In the genomic region with DNA sequence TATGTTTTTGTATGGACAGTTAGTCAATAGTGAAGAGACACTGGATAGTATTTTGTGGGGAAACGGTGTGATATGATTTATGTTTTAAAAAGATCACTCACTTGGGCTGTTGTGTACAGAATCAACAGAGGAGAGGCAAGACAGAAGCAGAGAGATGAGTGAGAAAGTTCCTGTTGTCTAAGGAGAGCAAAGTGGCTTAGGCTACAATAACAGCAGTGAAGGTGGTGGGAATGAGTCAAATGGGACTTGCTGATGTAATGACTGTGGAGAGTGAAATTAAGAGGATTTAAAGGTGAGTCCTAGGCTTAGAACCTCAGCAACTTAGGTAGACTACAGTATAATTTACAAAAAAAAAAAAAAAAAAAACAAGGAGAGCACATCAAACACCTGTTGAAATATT, we compare ENCODE assay signal across 22 cellular contexts.
A peak's percentile ranks its signal among the peaks of the same experiment; 100 is the strongest.
DNase-seq lines count a peak whose midpoint lies in the region; ATAC-seq and TF ChIP-seq lines count a peak whose summit lies in the region.
"Had no signal": no experiment of that assay in that cellular context is flagged by ENCODE, and none has a peak within 500 bp of the region (broad histone marks: within the 10 kb centered on the region; RNA-seq: fewer than 3 reads in every experiment).

No MANE protein-coding gene starts in this region.

- H3K4me3 ChIP-seq in WERI-Rb-1 (ENCODE audit: low read depth, low read length) = no peak overlapping the region
- no peak overlapping the region for H3K4me3 ChIP-seq in CD8-positive, alpha-beta memory T cell (ENCODE audit: low read length)
- H3K4me3 ChIP-seq: A549 had no signal

- H3K9me3 ChIP-seq in WERI-Rb-1 (ENCODE audit: severe bottlenecking) = no peaks in the 10 kb centered on the region
- H3K9me3 ChIP-seq in CD8-positive, alpha-beta memory T cell (ENCODE audit: low read length) = no peaks in the 10 kb centered on the region
- H3K9me3 ChIP-seq: A549, BE2C had no signal

- peak; percentile 52 for ATAC-seq in activated naive CD8-positive, alpha-beta T cell treated with anti-CD3 and anti-CD28 coated beads, Interleukin-2, amount 50 U/mL, for 24 hours
- peak; percentile 47 for ATAC-seq in esophagus mucosa
- peak; percentile 70 for ATAC-seq in stimulated activated effector memory CD8-positive, alpha-beta T cell treated with anti-CD3 and anti-CD28 coated beads, Interleukin-12 subunit alpha, Interleukin-12 subunit beta, amount 100 ng/mL, for 72 hours
- ATAC-seq: A549, HCT116, PC-3 had no signal

- no peak for TF ChIP-seq CTCF in WERI-Rb-1 (IDR thresholded peaks at IDR 0.05; ENCODE audit: low read depth, low read length)

- no peaks in the 10 kb centered on the region for H3K4me1 ChIP-seq in CD8-positive, alpha-beta memory T cell (ENCODE audit: insufficient read depth, low read length)
- H3K4me1 ChIP-seq: A549, BE2C had no signal

- POLR2A ChIA-PET in CD8-positive, alpha-beta memory T cell (lab: Charles Lee) = no interaction called here

- CTCF ChIA-PET in CD8-positive, alpha-beta memory T cell (lab: Charles Lee) = no interaction called here

- no peak overlapping the region for H3K27ac Mint-ChIP-seq in activated naive CD8-positive, alpha-beta T cell treated with anti-CD3 and anti-CD28 coated beads, Interleukin-2, amount 50 U/mL, for 24 hours
- H3K27ac Mint-ChIP-seq in activated naive CD8-positive, alpha-beta T cell treated with anti-CD3 and anti-CD28 coated beads for 36 hours = no peak overlapping the region
- no peak overlapping the region for H3K27ac Mint-ChIP-seq in stimulated activated effector memory CD8-positive, alpha-beta T cell treated with anti-CD3 and anti-CD28 coated beads, Interleukin-12 subunit alpha, Interleukin-12 subunit beta, amount 100 ng/mL, for 72 hours
- no peak overlapping the region for H3K27ac Mint-ChIP-seq in CD8-positive, alpha-beta memory T cell
- H3K27ac Mint-ChIP-seq: IgD-negative memory B cell had no signal

- H3K4me1 Mint-ChIP-seq in activated naive CD8-positive, alpha-beta T cell treated with anti-CD3 and anti-CD28 coated beads, Interleukin-2, amount 50 U/mL, for 24 hours = no peaks in the 10 kb centered on the region
- peaks cover 2% of the 10 kb centered on the region for H3K4me1 Mint-ChIP-seq in activated naive CD8-positive, alpha-beta T cell treated with anti-CD3 and anti-CD28 coated beads for 36 hours
- H3K4me1 Mint-ChIP-seq in stimulated activated effector memory CD8-positive, alpha-beta T cell treated with anti-CD3 and anti-CD28 coated beads, Interleukin-12 subunit alpha, Interleukin-12 subunit beta, amount 100 ng/mL, for 72 hours = peaks cover 11% of the 10 kb centered on the region
- H3K4me1 Mint-ChIP-seq in CD8-positive, alpha-beta memory T cell = peaks cover 0 to 6% (median 3%) of the 10 kb centered on the region in 3 donors

- peaks cover 18% of the 10 kb centered on the region for H3K36me3 Mint-ChIP-seq in activated naive CD8-positive, alpha-beta T cell treated with anti-CD3 and anti-CD28 coated beads, Interleukin-2, amount 50 U/mL, for 24 hours (ENCODE audit: low read depth)
- peaks cover 16% of the 10 kb centered on the region for H3K36me3 Mint-ChIP-seq in activated naive CD8-positive, alpha-beta T cell treated with anti-CD3 and anti-CD28 coated beads for 36 hours
- H3K36me3 Mint-ChIP-seq in stimulated activated effector memory CD8-positive, alpha-beta T cell treated with anti-CD3 and anti-CD28 coated beads, Interleukin-12 subunit alpha, Interleukin-12 subunit beta, amount 100 ng/mL, for 72 hours = peaks cover 5% of the 10 kb centered on the region
- H3K36me3 Mint-ChIP-seq in CD8-positive, alpha-beta memory T cell = peaks cover 5 to 13% (median 11%) of the 10 kb centered on the region in 3 donors

- no peak overlapping the region for H3K4me3 Mint-ChIP-seq in activated naive CD8-positive, alpha-beta T cell treated with anti-CD3 and anti-CD28 coated beads, Interleukin-2, amount 50 U/mL, for 24 hours
- H3K4me3 Mint-ChIP-seq in activated naive CD8-positive, alpha-beta T cell treated with anti-CD3 and anti-CD28 coated beads for 36 hours = no peak overlapping the region
- H3K4me3 Mint-ChIP-seq in stimulated activated effector memory CD8-positive, alpha-beta T cell treated with anti-CD3 and anti-CD28 coated beads, Interleukin-12 subunit alpha, Interleukin-12 subunit beta, amount 100 ng/mL, for 72 hours = no peak overlapping the region
- H3K4me3 Mint-ChIP-seq in CD8-positive, alpha-beta memory T cell = no peak overlapping the region
- H3K4me3 Mint-ChIP-seq: IgD-negative memory B cell had no signal

- no peaks in the 10 kb centered on the region for H3K27me3 Mint-ChIP-seq in activated naive CD8-positive, alpha-beta T cell treated with anti-CD3 and anti-CD28 coated beads, Interleukin-2, amount 50 U/mL, for 24 hours
- no peaks in the 10 kb centered on the region for H3K27me3 Mint-ChIP-seq in activated naive CD8-positive, alpha-beta T cell treated with anti-CD3 and anti-CD28 coated beads for 36 hours
- no peaks in the 10 kb centered on the region for H3K27me3 Mint-ChIP-seq in CD8-positive, alpha-beta memory T cell
- H3K27me3 Mint-ChIP-seq: IgD-negative memory B cell had no signal

- no peak overlapping the region for H3K27ac ChIP-seq in WERI-Rb-1
- no peak overlapping the region for H3K27ac ChIP-seq in CD8-positive, alpha-beta memory T cell (ENCODE audit: low read depth, low read length)
- H3K27ac ChIP-seq: A549 had no signal

- H3K9me3 Mint-ChIP-seq in activated naive CD8-positive, alpha-beta T cell treated with anti-CD3 and anti-CD28 coated beads, Interleukin-2, amount 50 U/mL, for 24 hours = no peaks in the 10 kb centered on the region
- no peaks in the 10 kb centered on the region for H3K9me3 Mint-ChIP-seq in activated naive CD8-positive, alpha-beta T cell treated with anti-CD3 and anti-CD28 coated beads for 36 hours
- H3K9me3 Mint-ChIP-seq in stimulated activated effector memory CD8-positive, alpha-beta T cell treated with anti-CD3 and anti-CD28 coated beads, Interleukin-12 subunit alpha, Interleukin-12 subunit beta, amount 100 ng/mL, for 72 hours = no peaks in the 10 kb centered on the region
- no peaks in the 10 kb centered on the region for H3K9me3 Mint-ChIP-seq in CD8-positive, alpha-beta memory T cell
- H3K9me3 Mint-ChIP-seq: IgD-negative memory B cell had no signal

- no peaks in the 10 kb centered on the region; the same call in 1 of the 2 replicates for H3K36me3 ChIP-seq in WERI-Rb-1
- no peaks in the 10 kb centered on the region for H3K36me3 ChIP-seq in CD8-positive, alpha-beta memory T cell (ENCODE audit: insufficient read depth, low read length)
- H3K36me3 ChIP-seq: BE2C had no signal

- DNase-seq in activated naive CD8-positive, alpha-beta T cell treated with anti-CD3 and anti-CD28 coated beads, Interleukin-2, amount 50 U/mL, for 24 hours = no peak
- no peak for DNase-seq in activated naive CD8-positive, alpha-beta T cell treated with anti-CD3 and anti-CD28 coated beads for 36 hours
- DNase-seq in WERI-Rb-1 (peak; percentile 10), AG08396 (ENCODE audit: low spot score) (no peak)
- DNase-seq in stimulated activated effector memory CD8-positive, alpha-beta T cell treated with anti-CD3 and anti-CD28 coated beads, Interleukin-12 subunit alpha, Interleukin-12 subunit beta, amount 100 ng/mL, for 72 hours (ENCODE audit: low spot score in 2 of 2) = no peak
- no peak for DNase-seq in CD8-positive, alpha-beta memory T cell
- DNase-seq: BE2C, EL, GF-D8, GOT3, MV-4-11, NCI-H1105 treated with DMSO at 0.1 percent for 48 hours, NCI-H2029 treated with DMSO at 0.1 percent for 48 hours, NCI-H2171, NCI-H524 treated with DMSO at 0.1 percent for 48 hours, PC-3, RPMI8226, SHP77 had no signal

- H3K27me3 ChIP-seq in WERI-Rb-1 (ENCODE audit: insufficient read depth, low read depth, severe bottlenecking) = no peaks in the 10 kb centered on the region
- no peaks in the 10 kb centered on the region for H3K27me3 ChIP-seq in CD8-positive, alpha-beta memory T cell (ENCODE audit: insufficient read depth, low read length, poor library complexity, severe bottlenecking)
- H3K27me3 ChIP-seq: BE2C had no signal
